ENCODE assay signal across 11 cellular contexts in genomic region chr18:35345950-35346349, GRCh38. TPM values are rescaled to one million over a fixed set of nuclear protein-coding genes. Genes with fewer than 3 reads are reported as not detected.
A peak's percentile ranks its signal among the peaks of the same experiment; 100 is the strongest.
DNase-seq lines count a peak whose midpoint lies in the region; ATAC-seq and TF ChIP-seq lines count a peak whose summit lies in the region.
"Had no signal": no experiment of that assay in that cellular context is flagged by ENCODE, and none has a peak within 500 bp of the region (broad histone marks: within the 10 kb centered on the region; RNA-seq: fewer than 3 reads in every experiment).

No MANE protein-coding gene starts in this region.

- peak overlapping the region in 7 of 8 donors; percentile 95 to 100 (median 97) for H3K4me3 Mint-ChIP-seq in naive B cell

- H2AFZ ChIP-seq in IMR-90 (replicated peaks; ENCODE audit: low read length, poor library complexity): no peak overlapping the region

- H3K9me3 ChIP-seq in IMR-90 (ENCODE audit: control insufficient read depth, insufficient read depth, low read length) (no peaks in the 10 kb centered on the region), ascending aorta (no peaks in the 10 kb centered on the region), transverse colon (no peaks in the 10 kb centered on the region)

- H3K27ac Mint-ChIP-seq in naive B cell: peak overlapping the region; percentile 92 to 99 (median 98)

- H2BK5ac ChIP-seq in IMR-90 (ENCODE audit: low read depth, low read length, poor library complexity, severe bottlenecking): no peak overlapping the region

- H2AK9ac ChIP-seq in IMR-90 (replicated peaks; ENCODE audit: low read depth, low read length, poor library complexity): no peak overlapping the region

- H2BK120ac ChIP-seq in IMR-90 (ENCODE audit: low read depth, low read length): no peak overlapping the region

- no peak overlapping the region for H3K4ac ChIP-seq in IMR-90 (ENCODE audit: low read depth, low read length)

- no peak overlapping the region for H3K4me3 ChIP-seq in IMR-90 (ENCODE audit: insufficient read depth, low read depth, low read length)
- H3K4me3 ChIP-seq in ascending aorta: no peak overlapping the region
- H3K4me3 ChIP-seq in transverse colon: no peak overlapping the region
- H3K4me3 ChIP-seq: lung had no signal

- H3K9ac ChIP-seq in IMR-90 (ENCODE audit: low read depth, low read length): no peak overlapping the region; the same call in 1 of the 2 replicates

- BruUV-seq in IMR-90 (replicated peaks; lab: Mats Ljungman, UMichigan): no TSS peak

- H3K36me3 ChIP-seq in IMR-90 (ENCODE audit: control insufficient read depth, insufficient read depth, low read length) (no peaks in the 10 kb centered on the region), ascending aorta (peaks cover 0 to 3% of the 10 kb centered on the region in 2 donors), transverse colon (peaks cover 0 to 3% (median 0%) of the 10 kb centered on the region in 4 donors)

- H3K4me2 ChIP-seq in IMR-90 (ENCODE audit: low read depth, low read length): peak overlapping the region; percentile 6

- CTCF ChIA-PET in IMR-90 (lab: Yijun Ruan, JAX): interaction anchor here (1.2 kb wide), 1 partner anchor 9 kb away, joined by 7 read pairs; no protein-coding TSS in a partner anchor

- TF ChIP-seq POLR2A in IMR-90 (IDR thresholded peaks at IDR 0.05; ENCODE audit: low read depth, low read length) (no peak), transverse colon (IDR thresholded peaks at IDR 0.05) (no peak)

- H4K91ac ChIP-seq in IMR-90 (ENCODE audit: insufficient read depth, low read depth, low read length): no peak overlapping the region

- no peak for TF ChIP-seq RAD21 in IMR-90 (IDR thresholded peaks at IDR 0.05; ENCODE audit: low read length)

- H2BK15ac ChIP-seq in IMR-90 (ENCODE audit: low read depth, low read length): no peak overlapping the region

- TF ChIP-seq EP300 in transverse colon (IDR thresholded peaks at IDR 0.05; ENCODE audit: low read depth): no peak

- peaks cover 0 to 25% of the 10 kb centered on the region in 2 experiments; a peak in 2 of 4 replicates for H3K79me1 ChIP-seq in IMR-90 (ENCODE audit: low read depth in 1 of 2, low read length in 2 of 2)

- dilution Hi-C loops in IMR-90 (cut with HindIII; ENCODE audit: low sequenced_read_pairs, unreplicated experiment): no loop called here

- H3K4me1 Mint-ChIP-seq in naive B cell: peaks cover 27 to 49% (median 27%) of the 10 kb centered on the region in 3 donors

- peaks cover 28% of the 10 kb centered on the region for H4K20me1 ChIP-seq in IMR-90 (ENCODE audit: insufficient read depth, low read length)

- no peak overlapping the region for H2AK5ac ChIP-seq in IMR-90 (ENCODE audit: low read depth, low read length)

- POLR2A ChIA-PET in IMR-90 (lab: Charles Lee; ENCODE audit: unreplicated experiment): interaction anchor here (0.5 kb wide), 1 partner anchor 150 kb away, joined by 4 read pairs; no protein-coding TSS in a partner anchor

- ATAC-seq in IMR-90 (ENCODE audit: low read depth) (no peak), naive B cell (ENCODE audit: low read depth in 2 of 2) (no peak)
- ATAC-seq: sciatic nerve had no signal

- peaks cover 9% of the 10 kb centered on the region for H3K9me1 ChIP-seq in IMR-90 (ENCODE audit: insufficient read depth, low read length)

- H3K4me1 ChIP-seq in IMR-90 (ENCODE audit: control insufficient read depth, insufficient read depth, low read length): peaks cover 2% of the 10 kb centered on the region; the same call in 1 of the 2 replicates
- peaks cover 10 to 17% of the 10 kb centered on the region in 2 donors for H3K4me1 ChIP-seq in ascending aorta
- H3K4me1 ChIP-seq in transverse colon: peaks cover 3 to 36% (median 21%) of the 10 kb centered on the region in 4 donors

- no CpG with 5 or more reads among the region's 1 CpG for WGBS in IMR-90 (ENCODE audit: extremely low coverage in 2 of 2, insufficient read length in 1 of 2), 2 experiments
- 83 to 100% methylated on average over 1 of the region's 1 CpG for WGBS in transverse colon (ENCODE audit: low coverage in 1 of 2), 2 donors

- H3K23ac ChIP-seq in IMR-90 (ENCODE audit: low read depth, low read length): no peak overlapping the region

- peaks cover 0 to 4% of the 10 kb centered on the region in 2 donors for H3K36me3 Mint-ChIP-seq in naive B cell

- H3K18ac ChIP-seq in IMR-90 (ENCODE audit: low read depth, low read length): no peak overlapping the region

- no peak overlapping the region for H2BK20ac ChIP-seq in IMR-90 (ENCODE audit: low read depth, low read length)

- H4K8ac ChIP-seq in IMR-90 (ENCODE audit: low read depth in 2 of 2, low read length in 2 of 2): peak overlapping the region in 1 of 2 experiments; percentile 56; a peak in 1 of 4 replicates

- H4K5ac ChIP-seq in IMR-90 (ENCODE audit: low read depth, low read length): no peak overlapping the region

- no peak overlapping the region for H3K14ac ChIP-seq in IMR-90 (replicated peaks; ENCODE audit: low read depth, low read length)

- no peak overlapping the region for H3K56ac ChIP-seq in IMR-90 (ENCODE audit: extremely low read depth, insufficient read depth, low read length)

- DNase-seq in IMR-90 (no peak), ascending aorta (ENCODE audit: low spot score in 2 of 2) (no peak), naive B cell (no peak), NCI-H2081 (lab: John Stamatoyannopoulos, UW) (no peak), transverse colon (no peak), SIG-M5 (lab: John Stamatoyannopoulos, UW) (no peak)
- DNase-seq: dermis blood vessel endothelial cell, NCI-H1105 treated with DMSO at 0.1 percent for 48 hours had no signal

- H3K27me3 ChIP-seq in IMR-90 (ENCODE audit: control insufficient read depth, insufficient read depth, low read length) (no peaks in the 10 kb centered on the region), ascending aorta (no peaks in the 10 kb centered on the region), transverse colon (no peaks in the 10 kb centered on the region)

- H3K27ac ChIP-seq in IMR-90 (ENCODE audit: insufficient read depth, low read length) (no peak overlapping the region), ascending aorta (peak overlapping the region; percentile 93 to 100), temporal lobe (ENCODE audit: low read depth, low read length) (peak overlapping the region; percentile 100), transverse colon (peak overlapping the region in 2 of 4 donors; percentile 96 to 97)

- no peak for TF ChIP-seq CTCF in IMR-90 (conservative IDR thresholded peaks at IDR 0.05; ENCODE audit: low read depth, low read length)
- TF ChIP-seq CTCF in ascending aorta (IDR thresholded peaks at IDR 0.05): no peak
- TF ChIP-seq CTCF in transverse colon (IDR thresholded peaks at IDR 0.05): no peak

- intact Hi-C loops in IMR-90 (cut with micrococcal nuclease) (loop anchor here (2.0 kb wide), 1 partner anchor 105 kb away; the partner anchor contains the start of gene ZNF397), ascending aorta (cut with DNase I) (loop anchor here (2.0 kb wide), 1 partner anchor 79 kb away; no protein-coding TSS in a partner anchor), transverse colon (cut with DNase I; ENCODE audit: low total_unique reads) (no loop called here)

- H3K9me3 Mint-ChIP-seq in naive B cell: peaks cover 0 to 1% (median 0%) of the 10 kb centered on the region in 7 donors

- in situ Hi-C loops in IMR-90 (cut with MboI; ENCODE audit: low sequenced_read_pairs): no loop called here
- in situ Hi-C loops in transverse colon (cut with MboI; ENCODE audit: low pct_ligation_motif_present in 1 of 4, low pct_unique_long_range_greater_than_20kb in 1 of 4, low sequenced_read_pairs in 3 of 4): loop anchor here in 2 of 4 donors (25.0 kb wide), 2 partner anchors 109 to 334 kb away; partner anchors contain the start of gene ZNF397 (in 1 of the 2)

- no peaks in the 10 kb centered on the region for H3K27me3 Mint-ChIP-seq in naive B cell

TF ChIP-seq in IMR-90, 13 proteins besides CTCF, POLR2A, EP300 and RAD21:
- TF ChIP-seq BHLHE40 (IDR thresholded peaks at IDR 0.05; ENCODE audit: low read depth, low read length) (no peak), CHD1 (IDR thresholded peaks at IDR 0.05; ENCODE audit: low read depth, low read length) (no peak), RCOR1 (IDR thresholded peaks at IDR 0.05; ENCODE audit: insufficient replicate concordance, low read length) (no peak), RFX5 (IDR thresholded peaks at IDR 0.05; ENCODE audit: low read depth, low read length) (no peak), CEBPB (IDR thresholded peaks at IDR 0.05; ENCODE audit: low read depth, low read length) (no peak), MAFK (IDR thresholded peaks at IDR 0.05; ENCODE audit: low read depth, low read length) (no peak)

RNA-seq across cellular contexts. Expression of gene ZNF24, which starts 1.7 kb away (rescaled TPM):
- total RNA-seq in IMR-90 (2012; rRNA removed): 20.8 and 38.3 TPM in 2 replicates
- 5.6 and 7.6 TPM in 2 replicates for polyA plus RNA-seq in IMR-90 (2012; rRNA removed)
- 0.90 and 1.6 TPM in 2 replicates for polyA plus RNA-seq in IMR-90 (2012; cell fraction: cytosol; rRNA removed)
- polyA plus RNA-seq in IMR-90 (2012; cell fraction: nucleus; rRNA removed; ENCODE audit: low replicate concordance): 1.8 and 10.5 TPM in 2 replicates
- total RNA-seq in ascending aorta: 11.5 TPM
- polyA plus RNA-seq in naive B cell (ENCODE audit: low read depth in 6 of 6): 100 to 1,000 TPM in 5 of 6 donors, 10 to 100 TPM in 1; 73.9 to 137 (median 118) TPM
- total RNA-seq in temporal lobe: 66.6 TPM
- 10 to 100 TPM; 12.7 to 34.5 (median 29.1) TPM for total RNA-seq in transverse colon

RNA-seq across cellular contexts. Expression of gene ZNF396, which starts 31.2 kb away (rescaled TPM):
- total RNA-seq in IMR-90 (2012; rRNA removed) (0.54 and 0.56 TPM in 2 replicates), ascending aorta (0.21 TPM), temporal lobe (3.2 TPM), transverse colon (10 to 100 TPM in 1 of 4 donors, 1 to 10 TPM in 2, not detected in 1; 2.7 to 11.6 (median 3.3) TPM)
- polyA plus RNA-seq in IMR-90 (2012; rRNA removed) (0.13 and 0.26 TPM in 2 replicates), naive B cell (ENCODE audit: low read depth in 6 of 6) (under 1 TPM in 4 of 6 donors, not detected in 2; 0.21 to 0.90 (median 0.66) TPM)
- polyA plus RNA-seq in IMR-90 (2012; cell fraction: cytosol; rRNA removed): 0.14 and 0.31 TPM in 2 replicates
- polyA plus RNA-seq in IMR-90 (2012; cell fraction: nucleus; rRNA removed; ENCODE audit: low replicate concordance): 0.18 and 0.20 TPM in 2 replicates

RNA-seq across cellular contexts. Expression of gene ZSCAN30, which starts 55.9 kb away (rescaled TPM):
- total RNA-seq in IMR-90 (2012; rRNA removed) (16.9 and 17.7 TPM in 2 replicates), ascending aorta (7.5 TPM), temporal lobe (15.5 TPM), transverse colon (10 to 100 TPM in 2 of 4 donors, 1 to 10 TPM in 2; 7.1 to 23.5 (median 11.0) TPM)
- polyA plus RNA-seq in IMR-90 (2012; rRNA removed) (7.0 and 9.9 TPM in 2 replicates), naive B cell (ENCODE audit: low read depth in 6 of 6) (10 to 100 TPM in 1 of 6 donors, 1 to 10 TPM in 5; 4.5 to 11.3 (median 8.9) TPM)
- polyA plus RNA-seq in IMR-90 (2012; cell fraction: cytosol; rRNA removed): 2.6 and 2.7 TPM in 2 replicates
- polyA plus RNA-seq in IMR-90 (2012; cell fraction: nucleus; rRNA removed; ENCODE audit: low replicate concordance): 6.6 and 41.0 TPM in 2 replicates
